1 cellular context compared by ENCODE assay signal in the genomic region with DNA sequence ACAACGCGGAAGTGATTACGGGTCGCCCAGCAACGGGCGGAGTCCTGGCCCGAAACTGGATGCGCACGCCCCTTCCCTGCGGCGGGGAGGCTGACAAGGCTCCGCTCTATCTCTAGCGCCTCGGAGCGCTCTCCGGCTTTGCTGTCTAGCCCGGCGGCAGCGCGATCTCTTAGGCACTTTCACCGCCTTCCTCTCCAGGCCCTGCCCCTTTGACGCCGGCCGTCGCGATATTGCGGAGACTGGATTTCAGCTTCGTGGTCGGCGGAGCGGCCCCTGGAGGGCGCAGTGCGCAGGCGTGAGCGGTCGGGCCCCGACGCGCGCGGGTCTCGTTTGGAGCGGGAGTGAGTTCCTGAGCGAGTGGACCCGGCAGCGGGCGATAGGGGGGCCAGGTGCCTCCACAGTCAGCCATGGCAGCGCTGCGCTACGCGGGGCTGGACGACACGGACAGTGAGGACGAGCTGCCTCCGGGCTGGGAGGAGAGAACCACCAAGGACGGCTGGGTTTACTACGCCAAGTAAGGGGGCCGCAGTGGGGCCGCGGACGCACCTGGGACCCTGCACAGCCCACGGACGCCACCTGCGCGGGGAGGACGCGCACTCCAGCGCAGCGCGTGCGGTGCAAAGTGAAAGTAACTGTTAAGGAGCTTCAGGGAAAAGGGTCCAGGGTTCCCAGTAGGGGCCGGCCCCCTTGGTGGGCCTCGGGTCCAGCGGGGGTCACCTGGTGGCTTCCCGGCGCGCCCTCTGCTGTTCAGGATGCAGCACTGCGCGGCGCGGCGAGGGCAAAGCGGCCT.
A peak's percentile ranks its signal among the peaks of the same experiment; 100 is the strongest.
TF ChIP-seq lines count a peak whose summit lies in the region.

A gene (plus strand): TSS at position 283 of the 790 bp plus-strand sequence.

TF ChIP-seq in SK-N-SH, 30 proteins besides CTCF, POLR2A, EP300 and RAD21 (continued from another document):
- TF ChIP-seq, protein P1, sequence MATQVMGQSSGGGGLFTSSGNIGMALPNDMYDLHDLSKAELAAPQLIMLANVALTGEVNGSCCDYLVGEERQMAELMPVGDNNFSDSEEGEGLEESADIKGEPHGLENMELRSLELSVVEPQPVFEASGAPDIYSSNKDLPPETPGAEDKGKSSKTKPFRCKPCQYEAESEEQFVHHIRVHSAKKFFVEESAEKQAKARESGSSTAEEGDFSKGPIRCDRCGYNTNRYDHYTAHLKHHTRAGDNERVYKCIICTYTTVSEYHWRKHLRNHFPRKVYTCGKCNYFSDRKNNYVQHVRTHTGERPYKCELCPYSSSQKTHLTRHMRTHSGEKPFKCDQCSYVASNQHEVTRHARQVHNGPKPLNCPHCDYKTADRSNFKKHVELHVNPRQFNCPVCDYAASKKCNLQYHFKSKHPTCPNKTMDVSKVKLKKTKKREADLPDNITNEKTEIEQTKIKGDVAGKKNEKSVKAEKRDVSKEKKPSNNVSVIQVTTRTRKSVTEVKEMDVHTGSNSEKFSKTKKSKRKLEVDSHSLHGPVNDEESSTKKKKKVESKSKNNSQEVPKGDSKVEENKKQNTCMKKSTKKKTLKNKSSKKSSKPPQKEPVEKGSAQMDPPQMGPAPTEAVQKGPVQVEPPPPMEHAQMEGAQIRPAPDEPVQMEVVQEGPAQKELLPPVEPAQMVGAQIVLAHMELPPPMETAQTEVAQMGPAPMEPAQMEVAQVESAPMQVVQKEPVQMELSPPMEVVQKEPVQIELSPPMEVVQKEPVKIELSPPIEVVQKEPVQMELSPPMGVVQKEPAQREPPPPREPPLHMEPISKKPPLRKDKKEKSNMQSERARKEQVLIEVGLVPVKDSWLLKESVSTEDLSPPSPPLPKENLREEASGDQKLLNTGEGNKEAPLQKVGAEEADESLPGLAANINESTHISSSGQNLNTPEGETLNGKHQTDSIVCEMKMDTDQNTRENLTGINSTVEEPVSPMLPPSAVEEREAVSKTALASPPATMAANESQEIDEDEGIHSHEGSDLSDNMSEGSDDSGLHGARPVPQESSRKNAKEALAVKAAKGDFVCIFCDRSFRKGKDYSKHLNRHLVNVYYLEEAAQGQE (IDR thresholded peaks at IDR 0.05; ENCODE audit: low read depth, low read length): no peak
- TF ChIP-seq GABPA (IDR thresholded peaks at IDR 0.05; ENCODE audit: low read depth) (peak; percentile 68), NRF1 (IDR thresholded peaks at IDR 0.05; ENCODE audit: low read depth, low read length) (peak; percentile 82), TEAD4 (IDR thresholded peaks at IDR 0.05; ENCODE audit: borderline replicate concordance, insufficient read depth) (no peak), MXI1 (IDR thresholded peaks at IDR 0.05; ENCODE audit: low read depth, low read length) (peak; percentile 86; the same call in 1 of the 2 replicates), FOXM1 (IDR thresholded peaks at IDR 0.05; ENCODE audit: low read depth) (no peak), MEF2A (IDR thresholded peaks at IDR 0.05; ENCODE audit: borderline replicate concordance, low read depth) (no peak), FOSL2 (IDR thresholded peaks at IDR 0.05; ENCODE audit: borderline replicate concordance, low read depth) (no peak), SIN3A (IDR thresholded peaks at IDR 0.05; ENCODE audit: borderline replicate concordance, low read depth, low read length) (peak; percentile 65; the same call in 1 of the 2 replicates), ELF1 (IDR thresholded peaks at IDR 0.05) (peak; percentile 97), RCOR1 (IDR thresholded peaks at IDR 0.05; ENCODE audit: low read length) (no peak), RXRA (IDR thresholded peaks at IDR 0.05; ENCODE audit: borderline replicate concordance, low read depth) (no peak; the same call in 1 of the 2 replicates), EZH2phosphoT487 (IDR thresholded peaks at IDR 0.05; ENCODE audit: borderline replicate concordance, low read depth) (no peak), YY1 (IDR thresholded peaks at IDR 0.05; ENCODE audit: low read depth) (peak; percentile 59; the same call in 1 of the 2 replicates), TCF12 (IDR thresholded peaks at IDR 0.05) (0 out of 2 replicates have a peak, but pooled peaks have one; percentile 8), GATA2 (CRISPR knock-in tag; IDR thresholded peaks at IDR 0.05) (0 out of 2 replicates have a peak, but pooled peaks have one; percentile 26)
- TF ChIP-seq, protein P2, sequence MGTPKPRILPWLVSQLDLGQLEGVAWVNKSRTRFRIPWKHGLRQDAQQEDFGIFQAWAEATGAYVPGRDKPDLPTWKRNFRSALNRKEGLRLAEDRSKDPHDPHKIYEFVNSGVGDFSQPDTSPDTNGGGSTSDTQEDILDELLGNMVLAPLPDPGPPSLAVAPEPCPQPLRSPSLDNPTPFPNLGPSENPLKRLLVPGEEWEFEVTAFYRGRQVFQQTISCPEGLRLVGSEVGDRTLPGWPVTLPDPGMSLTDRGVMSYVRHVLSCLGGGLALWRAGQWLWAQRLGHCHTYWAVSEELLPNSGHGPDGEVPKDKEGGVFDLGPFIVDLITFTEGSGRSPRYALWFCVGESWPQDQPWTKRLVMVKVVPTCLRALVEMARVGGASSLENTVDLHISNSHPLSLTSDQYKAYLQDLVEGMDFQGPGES (IDR thresholded peaks at IDR 0.05; ENCODE audit: low read depth, low read length): no peak
- TF ChIP-seq, protein P3, sequence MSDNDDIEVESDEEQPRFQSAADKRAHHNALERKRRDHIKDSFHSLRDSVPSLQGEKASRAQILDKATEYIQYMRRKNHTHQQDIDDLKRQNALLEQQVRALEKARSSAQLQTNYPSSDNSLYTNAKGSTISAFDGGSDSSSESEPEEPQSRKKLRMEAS (IDR thresholded peaks at IDR 0.05; ENCODE audit: low read depth): peak; percentile 41; the same call in 1 of the 2 replicates
